In genomic region chr3:72345237-72345878, GRCh38 we compare ENCODE assay signal across 1 cellular context.
TF ChIP-seq lines count a peak whose summit lies in the region.

No MANE protein-coding gene starts in this region.

TF ChIP-seq in GM23338, 12 proteins besides CTCF, POLR2A, EP300 and RAD21 (continued from another document):
- TF ChIP-seq ZNF462 (CRISPR knock-in tag; IDR thresholded peaks at IDR 0.05) (no peak), POLR2AphosphoS5 (IDR thresholded peaks at IDR 0.05; ENCODE audit: low read depth) (no peak), ETS1 (IDR thresholded peaks at IDR 0.05) (no peak), NANOG (IDR thresholded peaks at IDR 0.05; ENCODE audit: borderline replicate concordance) (no peak), JUNB (IDR thresholded peaks at IDR 0.05; ENCODE audit: unreplicated experiment) (no peak)
